Comparison of ENCODE assay signal across 38 cellular contexts in the genomic region with DNA sequence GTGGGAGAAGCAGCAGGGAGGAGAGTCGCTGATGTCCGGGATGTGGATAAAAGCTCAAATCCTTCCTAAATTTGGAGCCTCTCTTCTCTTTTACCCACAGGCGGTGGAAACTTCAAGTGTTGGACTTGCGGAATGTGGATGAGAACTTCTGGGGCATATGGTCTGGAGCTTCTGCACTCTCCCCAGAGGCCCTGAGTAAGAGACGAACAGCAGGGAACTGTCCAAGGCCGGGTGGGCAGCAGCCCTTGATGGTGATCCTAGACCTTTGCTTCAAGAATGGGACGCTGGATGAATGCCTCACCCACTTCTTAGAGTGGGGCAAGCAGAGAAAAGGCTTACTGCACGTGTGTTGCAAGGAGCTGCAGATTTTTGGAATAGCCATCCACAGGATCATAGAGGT. TPM values are rescaled to one million over a fixed set of nuclear protein-coding genes. Genes with fewer than 3 reads are reported as not detected.
"Had no signal": no experiment of that assay in that cellular context is flagged by ENCODE, and none has a peak within 500 bp of the region (broad histone marks: within the 10 kb centered on the region; RNA-seq: fewer than 3 reads in every experiment).

No MANE protein-coding gene starts in this region.

- H3K27ac Mint-ChIP-seq: activated B cell treated with CpG ODN at 0.5 μM for 24 hours; activated CD4-positive, alpha-beta memory T cell treated with anti-CD3 and anti-CD28 coated beads for 36 hours; activated CD4-positive, alpha-beta T cell treated with anti-CD3 and anti-CD28 coated beads, Interleukin-2, amount 10 ng/mL, durations not matched to agents 24 days and 14 days; activated CD8-positive, alpha-beta T cell treated with anti-CD3 and anti-CD28 coated beads for 36 hours; activated naive CD4-positive, alpha-beta T cell treated with anti-CD3 and anti-CD28 coated beads for 36 hours; activated naive CD4-positive, alpha-beta T cell treated with anti-CD3 and anti-CD28 coated beads, Interleukin-2, amount 50 U/mL, for 72 hours; activated naive CD8-positive, alpha-beta T cell treated with anti-CD3 and anti-CD28 coated beads for 36 hours; activated T-cell treated with anti-CD3 and anti-CD28 coated beads, Interleukin-2, amount 50 U/mL, for 72 hours; activated T-helper 1 cell treated with anti-CD3 and anti-CD28 coated beads, Interleukin-12 subunit alpha, Interleukin-12 subunit beta, Interleukin-2, Interleukin-4 antibody, amounts not matched to agents 30 ng/mL and 10 ng/mL and 1 ng/mL, durations not matched to agents 14 hours and 24 hours and 36 hours; activated T-helper 17 cell treated with anti-CD3 and anti-CD28 coated beads, Interleukin-2, amount 50 U/mL, for 72 hours; T-helper 1 cell treated with Interleukin-12 subunit alpha and Interleukin-12 subunit beta and Interleukin-4 antibody, amounts not matched to agents 30 μg/mL and 1 μg/mL, for 36 hours; T-helper 2 cell treated with Interferon-gamma antibody and Interleukin-4, amounts not matched to agents 5 μg/mL and 100 μg/mL, for 36 hours had no signal

- H3K36me3 ChIP-seq: adrenal gland, brain microvascular endothelial cell, breast epithelium had no signal

- H3K36me3 Mint-ChIP-seq: activated CD4-positive, alpha-beta memory T cell treated with anti-CD3 and anti-CD28 coated beads for 36 hours; activated naive CD4-positive, alpha-beta T cell treated with anti-CD3 and anti-CD28 coated beads, Interleukin-2, amount 50 U/mL, for 72 hours; activated naive CD8-positive, alpha-beta T cell treated with anti-CD3 and anti-CD28 coated beads for 36 hours had no signal

- H3K27me3 Mint-ChIP-seq: activated CD4-positive, alpha-beta T cell treated with anti-CD3 and anti-CD28 coated beads, Interleukin-2, amount 10 ng/mL, durations not matched to agents 24 days and 14 days had no signal

- H3K4me3 Mint-ChIP-seq: activated B cell treated with CpG ODN at 0.5 μM for 24 hours; activated CD4-positive, alpha-beta memory T cell treated with anti-CD3 and anti-CD28 coated beads for 36 hours; activated CD4-positive, alpha-beta T cell treated with anti-CD3 and anti-CD28 coated beads, Interleukin-2, amount 10 ng/mL, durations not matched to agents 24 days and 14 days; activated CD8-positive, alpha-beta T cell treated with anti-CD3 and anti-CD28 coated beads for 36 hours; activated naive CD4-positive, alpha-beta T cell treated with anti-CD3 and anti-CD28 coated beads for 36 hours; activated naive CD8-positive, alpha-beta T cell treated with anti-CD3 and anti-CD28 coated beads for 36 hours; activated T-cell treated with anti-CD3 and anti-CD28 coated beads, Interleukin-2, amount 50 U/mL, for 4 hours; activated T-cell treated with anti-CD3 and anti-CD28 coated beads, Interleukin-2, amount 50 U/mL, for 72 hours; activated T-helper 1 cell treated with anti-CD3 and anti-CD28 coated beads, Interleukin-12 subunit alpha, Interleukin-12 subunit beta, Interleukin-2, Interleukin-4 antibody, amounts not matched to agents 30 ng/mL and 10 ng/mL and 1 ng/mL, durations not matched to agents 14 hours and 24 hours and 36 hours; activated T-helper 17 cell treated with anti-CD3 and anti-CD28 coated beads, Interleukin-2, amount 50 U/mL, for 72 hours; T-helper 1 cell treated with Interleukin-12 subunit alpha and Interleukin-12 subunit beta and Interleukin-4 antibody, amounts not matched to agents 30 μg/mL and 1 μg/mL, for 36 hours; T-helper 2 cell treated with Interferon-gamma antibody and Interleukin-4, amounts not matched to agents 5 μg/mL and 100 μg/mL, for 36 hours had no signal

- DNase-seq: activated B cell treated with CpG ODN at 0.5 μM for 24 hours; activated CD4-positive, alpha-beta memory T cell treated with anti-CD3 and anti-CD28 coated beads for 36 hours; activated CD4-positive, alpha-beta T cell treated with anti-CD3 and anti-CD28 coated beads for 4 hours; activated CD4-positive, alpha-beta T cell treated with anti-CD3 and anti-CD28 coated beads, Interleukin-2, amount 10 ng/mL, durations not matched to agents 24 days and 14 days; activated CD4-positive, alpha-beta T cell treated with anti-CD3 and anti-CD28 coated beads, Interleukin-2, amount 50 U/mL, for 1 hour; activated CD4-positive, alpha-beta T cell treated with anti-CD3 and anti-CD28 coated beads, Interleukin-2, amount 50 U/mL, for 4 hours; activated CD4-positive, CD25-positive, alpha-beta regulatory T cell treated with anti-CD3 and anti-CD28 coated beads, Interleukin-2, amount 50 U/mL, for 72 hours; activated CD8-positive, alpha-beta memory T cell treated with anti-CD3 and anti-CD28 coated beads, Interleukin-2, amount 50 U/mL, for 4 hours; activated CD8-positive, alpha-beta T cell treated with anti-CD3 and anti-CD28 coated beads for 36 hours; activated effector memory CD4-positive, alpha-beta T cell treated with anti-CD3 and anti-CD28 coated beads, Interleukin-2, amount 50 U/mL, for 16 hours; activated gamma-delta T cell treated with Interleukin-2 at 50 U/mL for 16 hours; activated naive CD4-positive, alpha-beta T cell; activated naive CD4-positive, alpha-beta T cell treated with anti-CD3 and anti-CD28 coated beads for 36 hours; activated naive CD4-positive, alpha-beta T cell treated with anti-CD3 and anti-CD28 coated beads, Interleukin-2, amount 50 U/mL, for 16 hours; activated naive CD8-positive, alpha-beta T cell treated with anti-CD3 and anti-CD28 coated beads for 36 hours; activated T-cell treated with anti-CD3 and anti-CD28 coated beads for 4 hours; activated T-cell treated with anti-CD3 and anti-CD28 coated beads, Interleukin-2, amount 50 U/mL, for 1 hour; activated T-cell treated with anti-CD3 and anti-CD28 coated beads, Interleukin-2, amount 50 U/mL, for 4 hours; activated T-cell treated with anti-CD3 and anti-CD28 coated beads, Interleukin-2, amount 50 U/mL, for 72 hours; adrenal gland; amniotic stem cell; aorta; body of pancreas; brain microvascular endothelial cell; central memory CD4-positive, alpha-beta T cell; T-helper 2 cell; T-helper 9 cell had no signal

- H3K27me3 ChIP-seq: body of pancreas, brain microvascular endothelial cell, breast epithelium had no signal

- H3K4me1 ChIP-seq: adrenal gland, body of pancreas, breast epithelium had no signal

- H3K4me1 Mint-ChIP-seq: activated B cell treated with CpG ODN at 0.5 μM for 24 hours; activated CD4-positive, alpha-beta T cell treated with anti-CD3 and anti-CD28 coated beads, Interleukin-2, amount 10 ng/mL, durations not matched to agents 24 days and 14 days; activated naive CD8-positive, alpha-beta T cell treated with anti-CD3 and anti-CD28 coated beads for 36 hours; activated T-helper 17 cell treated with anti-CD3 and anti-CD28 coated beads, Interleukin-2, amount 50 U/mL, for 72 hours had no signal

- H3K9me3 ChIP-seq: adrenal gland, body of pancreas, breast epithelium had no signal

- H3K4me3 ChIP-seq: adrenal gland, body of pancreas, breast epithelium had no signal

- ATAC-seq: activated CD8-positive, alpha-beta T cell treated with anti-CD3 and anti-CD28 coated beads for 36 hours; activated naive CD4-positive, alpha-beta T cell treated with anti-CD3 and anti-CD28 coated beads, Interleukin-2, amount 50 U/mL, for 72 hours; activated T-cell treated with anti-CD3 and anti-CD28 coated beads, Interleukin-2, amount 50 U/mL, for 4 hours; activated T-cell treated with anti-CD3 and anti-CD28 coated beads, Interleukin-2, amount 50 U/mL, for 72 hours; activated T-helper 17 cell treated with anti-CD3 and anti-CD28 coated beads, Interleukin-2, amount 50 U/mL, for 72 hours; body of pancreas had no signal

- H3K9me3 Mint-ChIP-seq: activated B cell treated with CpG ODN at 0.5 μM for 24 hours; activated CD4-positive, alpha-beta memory T cell treated with anti-CD3 and anti-CD28 coated beads for 36 hours; activated CD4-positive, alpha-beta T cell treated with anti-CD3 and anti-CD28 coated beads, Interleukin-2, amount 10 ng/mL, durations not matched to agents 24 days and 14 days; activated CD8-positive, alpha-beta T cell treated with anti-CD3 and anti-CD28 coated beads for 36 hours; activated naive CD4-positive, alpha-beta T cell treated with anti-CD3 and anti-CD28 coated beads for 36 hours; activated naive CD4-positive, alpha-beta T cell treated with anti-CD3 and anti-CD28 coated beads, Interleukin-2, amount 50 U/mL, for 72 hours; activated naive CD8-positive, alpha-beta T cell treated with anti-CD3 and anti-CD28 coated beads for 36 hours; activated T-cell treated with anti-CD3 and anti-CD28 coated beads, Interleukin-2, amount 50 U/mL, for 4 hours; activated T-cell treated with anti-CD3 and anti-CD28 coated beads, Interleukin-2, amount 50 U/mL, for 72 hours; activated T-helper 1 cell treated with anti-CD3 and anti-CD28 coated beads, Interleukin-12 subunit alpha, Interleukin-12 subunit beta, Interleukin-2, Interleukin-4 antibody, amounts not matched to agents 30 ng/mL and 10 ng/mL and 1 ng/mL, durations not matched to agents 14 hours and 24 hours and 36 hours; activated T-helper 17 cell treated with anti-CD3 and anti-CD28 coated beads, Interleukin-2, amount 50 U/mL, for 72 hours; T-helper 1 cell treated with Interleukin-12 subunit alpha and Interleukin-12 subunit beta and Interleukin-4 antibody, amounts not matched to agents 30 μg/mL and 1 μg/mL, for 36 hours; T-helper 2 cell treated with Interferon-gamma antibody and Interleukin-4, amounts not matched to agents 5 μg/mL and 100 μg/mL, for 36 hours had no signal

- H3K27ac ChIP-seq: adrenal gland, body of pancreas, brain microvascular endothelial cell, breast epithelium, VCaP had no signal

RNA-seq across cellular contexts. Expression of gene PRAMEF12, which starts 1.9 kb away (rescaled TPM):
- total RNA-seq: activated B cell treated with CpG ODN at 0.5 μM for 24 hours; activated CD4-positive, alpha-beta memory T cell treated with anti-CD3 and anti-CD28 coated beads for 36 hours; activated CD4-positive, alpha-beta T cell treated with anti-CD3 and anti-CD28 coated beads, Interleukin-2, amount 10 ng/mL, durations not matched to agents 24 days and 14 days; activated CD8-positive, alpha-beta memory T cell treated with anti-CD3 and anti-CD28 coated beads for 36 hours; activated CD8-positive, alpha-beta T cell treated with anti-CD3 and anti-CD28 coated beads for 36 hours; activated naive CD4-positive, alpha-beta T cell treated with anti-CD3 and anti-CD28 coated beads for 36 hours; activated naive CD4-positive, alpha-beta T cell treated with anti-CD3 and anti-CD28 coated beads, Interleukin-2, amount 50 U/mL, for 72 hours; activated naive CD8-positive, alpha-beta T cell treated with anti-CD3 and anti-CD28 coated beads for 36 hours; activated T-cell treated with anti-CD3 and anti-CD28 coated beads, Interleukin-2, amount 50 U/mL, for 4 hours; activated T-cell treated with anti-CD3 and anti-CD28 coated beads, Interleukin-2, amount 50 U/mL, for 72 hours; activated T-helper 1 cell treated with anti-CD3 and anti-CD28 coated beads, Interleukin-12 subunit alpha, Interleukin-12 subunit beta, Interleukin-2, Interleukin-4 antibody, amounts not matched to agents 30 ng/mL and 10 ng/mL and 1 ng/mL, durations not matched to agents 14 hours and 24 hours and 36 hours; activated T-helper 17 cell treated with anti-CD3 and anti-CD28 coated beads, Interleukin-2, amount 50 U/mL, for 72 hours; adrenal gland; aorta; body of pancreas; breast epithelium; cardiac septum; cerebellum had no signal
- polyA plus RNA-seq: adrenal gland, aorta had no signal

RNA-seq across cellular contexts. Expression of gene PRAMEF1, which starts 15.8 kb away (rescaled TPM):
- total RNA-seq: activated B cell treated with CpG ODN at 0.5 μM for 24 hours; activated CD4-positive, alpha-beta memory T cell treated with anti-CD3 and anti-CD28 coated beads for 36 hours; activated CD4-positive, alpha-beta T cell treated with anti-CD3 and anti-CD28 coated beads, Interleukin-2, amount 10 ng/mL, durations not matched to agents 24 days and 14 days; activated CD8-positive, alpha-beta memory T cell treated with anti-CD3 and anti-CD28 coated beads for 36 hours; activated CD8-positive, alpha-beta T cell treated with anti-CD3 and anti-CD28 coated beads for 36 hours; activated naive CD4-positive, alpha-beta T cell treated with anti-CD3 and anti-CD28 coated beads for 36 hours; activated naive CD4-positive, alpha-beta T cell treated with anti-CD3 and anti-CD28 coated beads, Interleukin-2, amount 50 U/mL, for 72 hours; activated naive CD8-positive, alpha-beta T cell treated with anti-CD3 and anti-CD28 coated beads for 36 hours; activated T-cell treated with anti-CD3 and anti-CD28 coated beads, Interleukin-2, amount 50 U/mL, for 4 hours; activated T-cell treated with anti-CD3 and anti-CD28 coated beads, Interleukin-2, amount 50 U/mL, for 72 hours; activated T-helper 1 cell treated with anti-CD3 and anti-CD28 coated beads, Interleukin-12 subunit alpha, Interleukin-12 subunit beta, Interleukin-2, Interleukin-4 antibody, amounts not matched to agents 30 ng/mL and 10 ng/mL and 1 ng/mL, durations not matched to agents 14 hours and 24 hours and 36 hours; activated T-helper 17 cell treated with anti-CD3 and anti-CD28 coated beads, Interleukin-2, amount 50 U/mL, for 72 hours; adrenal gland; aorta; astrocyte; body of pancreas; breast epithelium; cardiac septum; cerebellum had no signal
- polyA plus RNA-seq: adrenal gland, aorta had no signal

RNA-seq across cellular contexts. Expression of gene CFAP107, which starts 29.4 kb away (rescaled TPM):
- total RNA-seq: activated B cell treated with CpG ODN at 0.5 μM for 24 hours; activated CD4-positive, alpha-beta memory T cell treated with anti-CD3 and anti-CD28 coated beads for 36 hours; activated CD4-positive, alpha-beta T cell treated with anti-CD3 and anti-CD28 coated beads, Interleukin-2, amount 10 ng/mL, durations not matched to agents 24 days and 14 days; activated CD8-positive, alpha-beta memory T cell treated with anti-CD3 and anti-CD28 coated beads for 36 hours; activated CD8-positive, alpha-beta T cell treated with anti-CD3 and anti-CD28 coated beads for 36 hours; activated naive CD4-positive, alpha-beta T cell treated with anti-CD3 and anti-CD28 coated beads for 36 hours; activated naive CD4-positive, alpha-beta T cell treated with anti-CD3 and anti-CD28 coated beads, Interleukin-2, amount 50 U/mL, for 72 hours; activated naive CD8-positive, alpha-beta T cell treated with anti-CD3 and anti-CD28 coated beads for 36 hours; activated T-cell treated with anti-CD3 and anti-CD28 coated beads, Interleukin-2, amount 50 U/mL, for 4 hours; activated T-cell treated with anti-CD3 and anti-CD28 coated beads, Interleukin-2, amount 50 U/mL, for 72 hours; activated T-helper 1 cell treated with anti-CD3 and anti-CD28 coated beads, Interleukin-12 subunit alpha, Interleukin-12 subunit beta, Interleukin-2, Interleukin-4 antibody, amounts not matched to agents 30 ng/mL and 10 ng/mL and 1 ng/mL, durations not matched to agents 14 hours and 24 hours and 36 hours; activated T-helper 17 cell treated with anti-CD3 and anti-CD28 coated beads, Interleukin-2, amount 50 U/mL, for 72 hours; adrenal gland; aorta; astrocyte; body of pancreas; breast epithelium; cardiac septum had no signal
- polyA plus RNA-seq: adrenal gland, aorta had no signal

RNA-seq across cellular contexts. Expression of gene PRAMEF11, which starts 55.8 kb away (rescaled TPM):
- total RNA-seq: activated B cell treated with CpG ODN at 0.5 μM for 24 hours; activated CD4-positive, alpha-beta memory T cell treated with anti-CD3 and anti-CD28 coated beads for 36 hours; activated CD4-positive, alpha-beta T cell treated with anti-CD3 and anti-CD28 coated beads, Interleukin-2, amount 10 ng/mL, durations not matched to agents 24 days and 14 days; activated CD8-positive, alpha-beta memory T cell treated with anti-CD3 and anti-CD28 coated beads for 36 hours; activated CD8-positive, alpha-beta T cell treated with anti-CD3 and anti-CD28 coated beads for 36 hours; activated naive CD4-positive, alpha-beta T cell treated with anti-CD3 and anti-CD28 coated beads for 36 hours; activated naive CD4-positive, alpha-beta T cell treated with anti-CD3 and anti-CD28 coated beads, Interleukin-2, amount 50 U/mL, for 72 hours; activated naive CD8-positive, alpha-beta T cell treated with anti-CD3 and anti-CD28 coated beads for 36 hours; activated T-cell treated with anti-CD3 and anti-CD28 coated beads, Interleukin-2, amount 50 U/mL, for 4 hours; activated T-cell treated with anti-CD3 and anti-CD28 coated beads, Interleukin-2, amount 50 U/mL, for 72 hours; activated T-helper 1 cell treated with anti-CD3 and anti-CD28 coated beads, Interleukin-12 subunit alpha, Interleukin-12 subunit beta, Interleukin-2, Interleukin-4 antibody, amounts not matched to agents 30 ng/mL and 10 ng/mL and 1 ng/mL, durations not matched to agents 14 hours and 24 hours and 36 hours; activated T-helper 17 cell treated with anti-CD3 and anti-CD28 coated beads, Interleukin-2, amount 50 U/mL, for 72 hours; adrenal gland; aorta; astrocyte; body of pancreas; breast epithelium; cardiac septum; cerebellum had no signal
- polyA plus RNA-seq: adrenal gland, aorta had no signal

RNA-seq across cellular contexts. Expression of gene AADACL3, which starts 59.5 kb away (rescaled TPM):
- total RNA-seq: activated B cell treated with CpG ODN at 0.5 μM for 24 hours; activated CD4-positive, alpha-beta memory T cell treated with anti-CD3 and anti-CD28 coated beads for 36 hours; activated CD4-positive, alpha-beta T cell treated with anti-CD3 and anti-CD28 coated beads, Interleukin-2, amount 10 ng/mL, durations not matched to agents 24 days and 14 days; activated CD8-positive, alpha-beta memory T cell treated with anti-CD3 and anti-CD28 coated beads for 36 hours; activated CD8-positive, alpha-beta T cell treated with anti-CD3 and anti-CD28 coated beads for 36 hours; activated naive CD4-positive, alpha-beta T cell treated with anti-CD3 and anti-CD28 coated beads for 36 hours; activated naive CD4-positive, alpha-beta T cell treated with anti-CD3 and anti-CD28 coated beads, Interleukin-2, amount 50 U/mL, for 72 hours; activated naive CD8-positive, alpha-beta T cell treated with anti-CD3 and anti-CD28 coated beads for 36 hours; activated T-cell treated with anti-CD3 and anti-CD28 coated beads, Interleukin-2, amount 50 U/mL, for 4 hours; activated T-cell treated with anti-CD3 and anti-CD28 coated beads, Interleukin-2, amount 50 U/mL, for 72 hours; activated T-helper 1 cell treated with anti-CD3 and anti-CD28 coated beads, Interleukin-12 subunit alpha, Interleukin-12 subunit beta, Interleukin-2, Interleukin-4 antibody, amounts not matched to agents 30 ng/mL and 10 ng/mL and 1 ng/mL, durations not matched to agents 14 hours and 24 hours and 36 hours; activated T-helper 17 cell treated with anti-CD3 and anti-CD28 coated beads, Interleukin-2, amount 50 U/mL, for 72 hours; adrenal gland; aorta; body of pancreas; cardiac septum; cerebellum had no signal
- polyA plus RNA-seq: adrenal gland, aorta had no signal
